In the genomic region with DNA sequence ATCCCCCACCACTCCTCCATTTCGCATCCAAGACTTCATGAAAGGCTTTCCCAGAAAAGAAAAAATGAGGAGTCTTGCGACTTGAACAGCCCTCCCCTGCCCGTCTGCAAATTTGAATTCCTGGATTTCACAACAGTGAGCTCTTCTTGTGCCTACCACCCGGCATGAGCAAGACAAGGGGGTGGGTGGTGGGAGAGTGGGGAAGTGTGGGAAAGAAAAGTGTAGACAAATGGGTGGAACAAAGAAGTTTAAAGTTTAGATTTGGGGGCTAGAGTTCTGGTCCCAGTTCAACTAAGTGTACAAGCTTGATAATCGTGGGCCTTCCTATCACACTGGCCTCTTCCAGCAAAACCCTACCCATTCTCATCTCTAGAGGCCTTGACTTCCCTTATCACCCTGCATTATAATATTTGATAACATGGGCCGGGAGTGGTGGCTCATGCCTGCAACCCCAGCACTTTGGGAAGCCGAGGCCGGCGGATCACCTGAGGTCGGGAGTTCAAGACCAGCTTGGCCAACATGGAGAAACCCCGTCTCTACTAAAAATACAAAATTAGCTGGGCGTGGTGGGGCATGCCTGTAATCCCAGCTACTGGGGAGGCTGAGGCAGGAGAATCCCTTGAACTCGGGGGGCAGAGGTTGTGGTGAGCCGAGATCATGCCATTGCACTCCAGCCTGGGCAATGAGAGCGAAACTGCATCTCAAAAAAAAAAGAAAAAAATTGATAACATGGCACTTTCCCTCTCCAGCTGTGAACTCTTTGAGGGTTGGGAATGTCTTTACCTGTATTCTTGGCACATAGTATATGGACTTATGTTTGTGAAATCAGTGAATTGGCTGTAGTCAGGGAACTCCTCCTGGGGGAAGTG, we compare ENCODE assay signal across 8 cellular contexts. TPM values are rescaled to one million over a fixed set of nuclear protein-coding genes. Genes with fewer than 3 reads are reported as not detected.
DNase-seq lines count a peak whose midpoint lies in the region; ATAC-seq, FAIRE-seq and TF ChIP-seq lines count a peak whose summit lies in the region.

No MANE protein-coding gene starts in this region.

- FAIRE-seq in bronchial epithelial cell (lab: Jason Lieb, UNC) (no peak), HTR-8/SVneo (lab: Jason Lieb, UNC) (no peak)

- TF ChIP-seq CTCF in AG04449 (IDR thresholded peaks at IDR 0.05; ENCODE audit: insufficient read depth, low read length, missing control alignments) (no peak), bronchial epithelial cell (IDR thresholded peaks at IDR 0.05; ENCODE audit: insufficient read depth, low read length, severe bottlenecking) (no peak)

- ATAC-seq in GM19324 (IDR thresholded peaks at IDR 0.05; ENCODE audit: low FRiP score, unreplicated experiment), result no peak

- no peaks in the 10 kb centered on the region for H3K27me3 ChIP-seq in bronchial epithelial cell (ENCODE audit: control insufficient read depth, insufficient read depth, low read length)
- no peaks in the 10 kb centered on the region for H3K27me3 ChIP-seq in mucosa of stomach (ENCODE audit: control insufficient read depth, insufficient read depth, low read length)

- peaks cover 39% of the 10 kb centered on the region for H3K4me1 ChIP-seq in mucosa of stomach (ENCODE audit: control insufficient read depth, insufficient read depth, low read length)

- peak overlapping the region; percentile 73 to 84 (median 74) for H3K27ac Mint-ChIP-seq in IgD-negative memory B cell

- H3K9me3 ChIP-seq in mucosa of stomach (ENCODE audit: control insufficient read depth, low read length), result no peaks in the 10 kb centered on the region

- H3K9me3 Mint-ChIP-seq in IgD-negative memory B cell, result no peaks in the 10 kb centered on the region

- no peak for DNase-seq in AG04449 (ENCODE audit: low read depth, low spot score)
- peak; percentile 26 for DNase-seq in bronchial epithelial cell (ENCODE audit: low read depth)
- no peak for DNase-seq in COLO668 (lab: John Stamatoyannopoulos, UW; ENCODE audit: unreplicated experiment)
- no peak for DNase-seq in HTR-8/SVneo (ENCODE audit: insufficient read length, low spot score)
- DNase-seq in stimulated activated CD4-positive, alpha-beta T cell treated with anti-CD3 and anti-CD28 coated beads, Interleukin-15, amount 100 ng/mL, for 24 hours, result no peak

- peak overlapping the region; percentile 92 to 98 (median 94) for H3K4me3 Mint-ChIP-seq in IgD-negative memory B cell

- CTCF ChIA-PET in AG04449 (lab: Yijun Ruan, JAX), result interaction anchor here (0.6 to 3.1 kb wide), 10 partner anchors 8 to 203 kb away, joined by 3 to 13 read pairs (median 3); a partner anchor contains a TSS

- POLR2A ChIA-PET in AG04449 (lab: Yijun Ruan, JAX), result interaction anchor here (0.7 to 1.7 kb wide), 7 partner anchors 9 to 166 kb away, joined by 3 to 15 read pairs (median 4); a partner anchor contains a TSS

- peaks cover 6% of the 10 kb centered on the region for H3K36me3 ChIP-seq in bronchial epithelial cell (ENCODE audit: control insufficient read depth, insufficient read depth, low read length)
- peaks cover 5% of the 10 kb centered on the region for H3K36me3 ChIP-seq in mucosa of stomach (ENCODE audit: control insufficient read depth, insufficient read depth, low read length)

- H3K9ac ChIP-seq in mucosa of stomach (ENCODE audit: low read length), result peak overlapping the region; percentile 83

- H3K36me3 Mint-ChIP-seq in IgD-negative memory B cell, result peaks cover 3% of the 10 kb centered on the region

- H3K4me3 ChIP-seq in AG04449 (ENCODE audit: low read depth, low read length) (peak overlapping the region; percentile 86), bronchial epithelial cell (ENCODE audit: low read depth, low read length) (peak overlapping the region; percentile 76), mucosa of stomach (ENCODE audit: low read length) (peak overlapping the region; percentile 83)

- H3K27me3 Mint-ChIP-seq in IgD-negative memory B cell, result peaks cover 1% of the 10 kb centered on the region

- peaks cover 35 to 57% (median 49%) of the 10 kb centered on the region in 3 donors for H3K4me1 Mint-ChIP-seq in IgD-negative memory B cell

RNA-seq across cellular contexts. Expression of a gene that starts 0.7 kb away (rescaled TPM):
- 28.1 TPM for polyA plus RNA-seq in IgD-negative memory B cell
- 28.4 and 30.5 TPM in 2 replicates for total RNA-seq in bronchial epithelial cell

RNA-seq across cellular contexts. Expression of a gene that starts 3.6 kb away (rescaled TPM):
- 24.1 TPM for polyA plus RNA-seq in IgD-negative memory B cell
- 10.0 and 10.2 TPM in 2 replicates for total RNA-seq in bronchial epithelial cell

RNA-seq across cellular contexts. Expression of a gene that starts 4.6 kb away (rescaled TPM):
- 268 TPM for polyA plus RNA-seq in IgD-negative memory B cell
- total RNA-seq in bronchial epithelial cell, result 61.1 and 72.7 TPM in 2 replicates

RNA-seq across cellular contexts. Expression of a gene that starts 5.5 kb away (rescaled TPM):
- 8.5 TPM for polyA plus RNA-seq in IgD-negative memory B cell
- total RNA-seq in bronchial epithelial cell, result 0.26 and 0.53 TPM in 2 replicates

RNA-seq across cellular contexts. Expression of a gene that starts 8.5 kb away (rescaled TPM):
- polyA plus RNA-seq in IgD-negative memory B cell, result 0.49 TPM
- total RNA-seq in bronchial epithelial cell, result 1.1 and 2.3 TPM in 2 replicates
